14 cellular contexts compared by ENCODE assay signal in genomic region chr12:101832030-101832429, GRCh38.
"Had no signal": no experiment of that assay in that cellular context is flagged by ENCODE, and none has a peak within 500 bp of the region (broad histone marks: within the 10 kb centered on the region; RNA-seq: fewer than 3 reads in every experiment).

No MANE protein-coding gene starts in this region.

- H3K27ac ChIP-seq: gastroesophageal sphincter, left ventricle myocardium inferior, skin epidermis had no signal

- H3K9me3 ChIP-seq: gastroesophageal sphincter, left ventricle myocardium inferior, SK-N-SH, transverse colon had no signal

- H3K9me3 Mint-ChIP-seq: activated T-cell treated with anti-CD3 and anti-CD28 coated beads, Interleukin-2, amount 50 U/mL, for 72 hours had no signal

- H3K36me3 ChIP-seq: gastroesophageal sphincter, left ventricle myocardium inferior, transverse colon had no signal

- DNase-seq: activated CD4-positive, alpha-beta T cell treated with anti-CD3 and anti-CD28 coated beads, Interleukin-2, amount 50 U/mL, for 48 hours; activated naive CD4-positive, alpha-beta T cell treated with Interleukin-2 at 50 U/mL for 16 hours; activated T-cell treated with anti-CD3 and anti-CD28 coated beads, Interleukin-2, amount 50 U/mL, for 72 hours; central memory CD4-positive, alpha-beta T cell; cortex of kidney; effector CD8-positive, alpha-beta T cell; islet precursor cell; left ventricle myocardium inferior; mesenchymal stem cell; posterior cingulate gyrus; SK-N-SH; transverse colon had no signal

- H3K27me3 ChIP-seq: gastroesophageal sphincter, transverse colon had no signal

- H3K27ac Mint-ChIP-seq: activated T-cell treated with anti-CD3 and anti-CD28 coated beads, Interleukin-2, amount 50 U/mL, for 72 hours had no signal

- H3K9ac ChIP-seq: SK-N-SH had no signal

- ATAC-seq: activated T-cell treated with anti-CD3 and anti-CD28 coated beads, Interleukin-2, amount 50 U/mL, for 72 hours; gastroesophageal sphincter had no signal

- H3K4me3 ChIP-seq: skin epidermis had no signal
